Comparison of ENCODE assay signal across 8 cellular contexts in genomic region chr1:2391385-2392070, GRCh38. TPM values are rescaled to one million over a fixed set of nuclear protein-coding genes. Genes with fewer than 3 reads are reported as not detected.
DNase-seq lines count a peak whose midpoint lies in the region; FAIRE-seq and TF ChIP-seq lines count a peak whose summit lies in the region.

MORN1 (minus strand) TSS chr1:2391554; CDS start chr1:2391533, 21 bp downstream.
RER1 (plus strand) TSS chr1:2391841; CDS start chr1:2395791, 3,950 bp downstream.

- H4K20me1 ChIP-seq in DOHH2 (ENCODE audit: control insufficient read depth, insufficient read depth, low read depth, low read length) = peaks cover 18% of the 10 kb centered on the region; the same call in 1 of the 2 replicates
- no peaks in the 10 kb centered on the region for H4K20me1 ChIP-seq in GM23248 (ENCODE audit: insufficient read depth)
- peaks cover 26% of the 10 kb centered on the region for H4K20me1 ChIP-seq in Karpas-422 (ENCODE audit: insufficient read depth, low read depth, low read length)

- peak in 3 of 4 donors; percentile 72 to 90 (median 89) for TF ChIP-seq POLR2A in esophagus squamous epithelium (IDR thresholded peaks at IDR 0.05)

- H3K9me3 ChIP-seq in DOHH2 (ENCODE audit: control insufficient read depth, insufficient read depth, low read length) (no peaks in the 10 kb centered on the region), GM23248 (ENCODE audit: low read depth) (no peaks in the 10 kb centered on the region), Karpas-422 (ENCODE audit: low read length) (no peaks in the 10 kb centered on the region), esophagus squamous epithelium (no peaks in the 10 kb centered on the region), muscle layer of duodenum (ENCODE audit: control insufficient read depth in 1 of 2, low read length in 2 of 2) (no peaks in the 10 kb centered on the region)

- H3K4me3 Mint-ChIP-seq in activated T-helper 1 cell treated with anti-CD3 and anti-CD28 coated beads, Interleukin-12 subunit alpha, Interleukin-12 subunit beta, Interleukin-2, Interleukin-4 antibody, amounts not matched to agents 30 ng/mL and 10 ng/mL and 1 ng/mL, durations not matched to agents 14 hours and 24 hours and 36 hours = peak within 1 kb of the TSS; percentile 88

- H3K79me2 ChIP-seq in DOHH2 (ENCODE audit: control insufficient read depth, low read length) = peaks cover 68% of the 10 kb centered on the region
- peaks cover 62% of the 10 kb centered on the region for H3K79me2 ChIP-seq in GM23248 (ENCODE audit: insufficient read depth)
- H3K79me2 ChIP-seq in Karpas-422 (ENCODE audit: low read length) = peaks cover 49% of the 10 kb centered on the region

- H3K27me3 Mint-ChIP-seq in activated T-helper 1 cell treated with anti-CD3 and anti-CD28 coated beads, Interleukin-12 subunit alpha, Interleukin-12 subunit beta, Interleukin-2, Interleukin-4 antibody, amounts not matched to agents 30 ng/mL and 10 ng/mL and 1 ng/mL, durations not matched to agents 14 hours and 24 hours and 36 hours (ENCODE audit: insufficient read depth) = no peaks in the 10 kb centered on the region

- H3K36me3 ChIP-seq in DOHH2 (ENCODE audit: control insufficient read depth, low read length) (peaks cover 68% of the 10 kb centered on the region), GM23248 (ENCODE audit: low read depth) (no peaks in the 10 kb centered on the region; the same call in 1 of the 2 replicates), Karpas-422 (ENCODE audit: insufficient read depth, low read length) (peaks cover 9% of the 10 kb centered on the region), esophagus squamous epithelium (peaks cover 0 to 55% (median 13%) of the 10 kb centered on the region in 3 donors), muscle layer of duodenum (ENCODE audit: control insufficient read depth in 1 of 2, insufficient read depth in 2 of 2, low read length in 2 of 2) (peaks cover 5 to 33% of the 10 kb centered on the region in 2 donors)

- H3K4me3 ChIP-seq in DOHH2 (ENCODE audit: low read length) = peak within 1 kb of the TSS; percentile 96
- peak within 1 kb of the TSS; percentile 88 for H3K4me3 ChIP-seq in GM23248
- peak within 1 kb of the TSS; percentile 100 for H3K4me3 ChIP-seq in Karpas-422 (ENCODE audit: low read length)
- H3K4me3 ChIP-seq in esophagus squamous epithelium = peak within 1 kb of the TSS; percentile 63 to 100 (median 86)
- peak within 1 kb of the TSS; percentile 90 to 94 for H3K4me3 ChIP-seq in muscle layer of duodenum (ENCODE audit: low read depth in 1 of 2, low read length in 2 of 2)

- H3K27ac ChIP-seq in DOHH2 (ENCODE audit: low read depth, low read length) = peak within 1 kb of the TSS; percentile 96
- peak within 1 kb of the TSS; percentile 55 for H3K27ac ChIP-seq in GM23248
- H3K27ac ChIP-seq in Karpas-422 (ENCODE audit: low read length) = peak within 1 kb of the TSS; percentile 30; the same call in 1 of the 2 replicates
- H3K27ac ChIP-seq in esophagus squamous epithelium = peak within 1 kb of the TSS; percentile 86 to 98 (median 96)
- H3K27ac ChIP-seq in muscle layer of duodenum (ENCODE audit: low read length) = peak within 1 kb of the TSS; percentile 75

- H3K27ac Mint-ChIP-seq in activated T-helper 1 cell treated with anti-CD3 and anti-CD28 coated beads, Interleukin-12 subunit alpha, Interleukin-12 subunit beta, Interleukin-2, Interleukin-4 antibody, amounts not matched to agents 30 ng/mL and 10 ng/mL and 1 ng/mL, durations not matched to agents 14 hours and 24 hours and 36 hours = peak within 1 kb of the TSS; percentile 82

- H3K4me1 ChIP-seq in DOHH2 (ENCODE audit: control insufficient read depth, low read length) (peaks cover 60% of the 10 kb centered on the region), GM23248 (ENCODE audit: insufficient read depth) (peaks cover 11% of the 10 kb centered on the region), Karpas-422 (ENCODE audit: low read length) (peaks cover 27% of the 10 kb centered on the region), esophagus squamous epithelium (peaks cover 37 to 68% (median 49%) of the 10 kb centered on the region in 3 donors), muscle layer of duodenum (ENCODE audit: control insufficient read depth in 1 of 2, insufficient read depth in 2 of 2, low read length in 2 of 2) (peaks cover 10 to 38% of the 10 kb centered on the region in 2 donors)

- H3K4me2 ChIP-seq in DOHH2 (ENCODE audit: low read length) (peak within 1 kb of the TSS; percentile 94), GM23248 (ENCODE audit: unreplicated experiment) (peak within 1 kb of the TSS; percentile 98), Karpas-422 (ENCODE audit: low read depth, low read length, poor library complexity, severe bottlenecking) (peak within 1 kb of the TSS; percentile 100)

- H3K27me3 ChIP-seq in DOHH2 (ENCODE audit: control insufficient read depth, low read length) (no peaks in the 10 kb centered on the region), GM23248 (replicated peaks; ENCODE audit: insufficient read depth) (no peaks in the 10 kb centered on the region), Karpas-422 (ENCODE audit: low read length) (no peaks in the 10 kb centered on the region), esophagus squamous epithelium (no peaks in the 10 kb centered on the region), muscle layer of duodenum (ENCODE audit: low read depth, low read length) (no peaks in the 10 kb centered on the region)

- TF ChIP-seq CTCF in DOHH2 (IDR thresholded peaks at IDR 0.05; ENCODE audit: low read depth, low read length, poor library complexity, severe bottlenecking) = no peak
- TF ChIP-seq CTCF in esophagus squamous epithelium (IDR thresholded peaks at IDR 0.05) = peak in 3 of 6 experiments; percentile 23 to 42 (median 28)

- WGBS in GM23248 (ENCODE audit: low coverage in 1 of 2, low lambda C conversion rate in 2 of 2, missing lambda C conversion rate in 2 of 2), 2 experiments = 0 to 1% methylated on average over 68 to 74 of the region's 95 CpGs
- 0% methylated on average over 2 of the region's 95 CpGs; no CpG with 5 or more reads in 1 of the 2 donors for WGBS in esophagus squamous epithelium, 2 donors

- intact Hi-C loops in activated T-helper 1 cell treated with anti-CD3 and anti-CD28 coated beads, Interleukin-12 subunit alpha, Interleukin-12 subunit beta, Interleukin-2, Interleukin-4 antibody, amounts not matched to agents 30 ng/mL and 10 ng/mL and 1 ng/mL, durations not matched to agents 14 hours and 24 hours and 36 hours (cut with micrococcal nuclease) = loop anchor here (1.0 to 10.0 kb wide), 11 partner anchors 9 to 1511 kb away; partner anchors contain the start of genes C1orf174, FAAP20, MIB2 and PANK4
- intact Hi-C loops in esophagus squamous epithelium (cut with DNase I) = no loop called here

- H3F3A ChIP-seq in DOHH2 (ENCODE audit: control insufficient read depth, insufficient read depth) = peaks cover 28% of the 10 kb centered on the region
- H3F3A ChIP-seq in GM23248 (ENCODE audit: insufficient read depth) = no peaks in the 10 kb centered on the region

- in situ Hi-C loops in GM23248 (cut with MboI) = no loop called here

- no peaks in the 10 kb centered on the region for H3K9me3 Mint-ChIP-seq in activated T-helper 1 cell treated with anti-CD3 and anti-CD28 coated beads, Interleukin-12 subunit alpha, Interleukin-12 subunit beta, Interleukin-2, Interleukin-4 antibody, amounts not matched to agents 30 ng/mL and 10 ng/mL and 1 ng/mL, durations not matched to agents 14 hours and 24 hours and 36 hours

- peaks cover 28% of the 10 kb centered on the region for H3K4me1 Mint-ChIP-seq in activated T-helper 1 cell treated with anti-CD3 and anti-CD28 coated beads, Interleukin-12 subunit alpha, Interleukin-12 subunit beta, Interleukin-2, Interleukin-4 antibody, amounts not matched to agents 30 ng/mL and 10 ng/mL and 1 ng/mL, durations not matched to agents 14 hours and 24 hours and 36 hours (ENCODE audit: low read depth)

- peak; percentile 82 for FAIRE-seq in RCC 7860 (lab: Jason Lieb, UNC)

- peak; percentile 100 for DNase-seq in GM23248
- DNase-seq in Karpas-422 = peak; percentile 100
- peak; percentile 93 for DNase-seq in RCC 7860 (ENCODE audit: low spot score)
- peak; percentile 99 for DNase-seq in activated T-helper 1 cell treated with anti-CD3 and anti-CD28 coated beads, Interleukin-12 subunit alpha, Interleukin-12 subunit beta, Interleukin-2, Interleukin-4 antibody, amounts not matched to agents 30 ng/mL and 10 ng/mL and 1 ng/mL, durations not matched to agents 14 hours and 24 hours and 36 hours (ENCODE audit: low spot score)
- DNase-seq in esophagus squamous epithelium (lab: John Stamatoyannopoulos, UW) = peak; percentile 88
- DNase-seq in stimulated activated CD8-positive, alpha-beta memory T cell treated with anti-CD3 and anti-CD28 coated beads, Interleukin-7, amount 100 ng/mL, for 24 hours (ENCODE audit: low read depth) = peak; percentile 96

- H2AFZ ChIP-seq in GM23248 (peak within 1 kb of the TSS; percentile 82), Karpas-422 (ENCODE audit: low read length) (peak within 1 kb of the TSS; percentile 62)

- H3K9ac ChIP-seq in GM23248 (peak within 1 kb of the TSS; percentile 89), Karpas-422 (ENCODE audit: low read length) (peak within 1 kb of the TSS; percentile 98)

- H3K9me2 ChIP-seq in DOHH2 (replicated peaks; ENCODE audit: control insufficient read depth, low read length) (no peaks in the 10 kb centered on the region), GM23248 (ENCODE audit: insufficient read depth) (no peaks in the 10 kb centered on the region), Karpas-422 (replicated peaks; ENCODE audit: insufficient read depth, low read length) (no peaks in the 10 kb centered on the region)

- peaks cover 18% of the 10 kb centered on the region for H3K36me3 Mint-ChIP-seq in activated T-helper 1 cell treated with anti-CD3 and anti-CD28 coated beads, Interleukin-12 subunit alpha, Interleukin-12 subunit beta, Interleukin-2, Interleukin-4 antibody, amounts not matched to agents 30 ng/mL and 10 ng/mL and 1 ng/mL, durations not matched to agents 14 hours and 24 hours and 36 hours (ENCODE audit: low read depth)

RNA-seq across cellular contexts. Expression of gene MORN1, which starts in this region (rescaled TPM):
- 6.3 and 8.8 TPM in 2 replicates for total RNA-seq in GM23248 (2014; rRNA removed; shearing (Covaris generic))
- polyA plus RNA-seq in GM23248 (2016; fragmentation: Nextera tagmentation; extraction: Ambion mirVana) = 5.5 and 7.2 TPM in 2 replicates
- total RNA-seq in Karpas-422 (2014; rRNA removed; shearing (Covaris generic); ENCODE audit: low replicate concordance) = 6.2 and 9.8 TPM in 2 replicates
- 8.4 and 8.6 TPM in 2 replicates for total RNA-seq in activated T-helper 1 cell treated with anti-CD3 and anti-CD28 coated beads, Interleukin-12 subunit alpha, Interleukin-12 subunit beta, Interleukin-2, Interleukin-4 antibody, amounts not matched to agents 30 ng/mL and 10 ng/mL and 1 ng/mL, durations not matched to agents 14 hours and 24 hours and 36 hours
- 10 to 100 TPM in 1 of 4 donors, 1 to 10 TPM in 3; 6.7 to 10.8 (median 7.0) TPM for total RNA-seq in esophagus squamous epithelium

RNA-seq across cellular contexts. Expression of gene RER1, which starts in this region (rescaled TPM):
- 69.7 and 135 TPM in 2 replicates for total RNA-seq in GM23248 (2014; rRNA removed; shearing (Covaris generic))
- 328 and 331 TPM in 2 replicates for polyA plus RNA-seq in GM23248 (2016; fragmentation: Nextera tagmentation; extraction: Ambion mirVana)
- 57.2 and 108 TPM in 2 replicates for total RNA-seq in Karpas-422 (2014; rRNA removed; shearing (Covaris generic); ENCODE audit: low replicate concordance)
- total RNA-seq in activated T-helper 1 cell treated with anti-CD3 and anti-CD28 coated beads, Interleukin-12 subunit alpha, Interleukin-12 subunit beta, Interleukin-2, Interleukin-4 antibody, amounts not matched to agents 30 ng/mL and 10 ng/mL and 1 ng/mL, durations not matched to agents 14 hours and 24 hours and 36 hours = 161 and 177 TPM in 2 replicates
- 100 to 1,000 TPM in 1 of 4 donors, 10 to 100 TPM in 3; 63.3 to 136 (median 75.7) TPM for total RNA-seq in esophagus squamous epithelium

Comparison
In these comparisons a context has a peak if more than half of its experiments do, and no peak if none do; other contexts are left out.
1. Peak in every context shown above with its lines: DNase-seq, H3K4me3 ChIP-seq and H3K27ac ChIP-seq.
2. H3K27ac ChIP-seq: peak in every context shown above with its lines; median percentile 96 in DOHH2; 96 in esophagus squamous epithelium; 75 in muscle layer of duodenum; 55 in GM23248; 30 in Karpas-422.